In genomic region chr20:675453-676314, GRCh38 we compare ENCODE assay signal across 8 cellular contexts. TPM values are rescaled to one million over a fixed set of nuclear protein-coding genes. Genes with fewer than 3 reads are reported as not detected.
DNase-seq lines count a peak whose midpoint lies in the region; ATAC-seq and TF ChIP-seq lines count a peak whose summit lies in the region.

TSS of gene SCRT2 (minus strand) at chr20:675802. CDS start at chr20:675601, 201 bp downstream.

- no peak within 1 kb of the TSS for H3K27ac Mint-ChIP-seq in activated naive CD8-positive, alpha-beta T cell treated with anti-CD3 and anti-CD28 coated beads, Interleukin-2, amount 50 U/mL, for 24 hours

- no peak within 1 kb of the TSS for H3K27ac ChIP-seq in left ventricle myocardium inferior (replicated peaks)
- no peak within 1 kb of the TSS for H3K27ac ChIP-seq in psoas muscle

- peak within 1 kb of the TSS; percentile 56 for H3K4me3 ChIP-seq in left ventricle myocardium inferior
- peak within 1 kb of the TSS; percentile 41 for H3K4me3 ChIP-seq in psoas muscle

- WGBS in psoas muscle, 3 donors: 1% methylated on average over 47 to 69 of the region's 69 CpGs

- intact Hi-C loops in left ventricle myocardium inferior (cut with micrococcal nuclease) (no loop called here), psoas muscle (cut with DNase I) (no loop called here)

- TF ChIP-seq CTCF in left ventricle myocardium inferior (IDR thresholded peaks at IDR 0.05; ENCODE audit: borderline replicate concordance): no peak
- TF ChIP-seq CTCF in psoas muscle (IDR thresholded peaks at IDR 0.05): no peak

- H3K4me3 Mint-ChIP-seq in activated naive CD8-positive, alpha-beta T cell treated with anti-CD3 and anti-CD28 coated beads, Interleukin-2, amount 50 U/mL, for 24 hours: no peak within 1 kb of the TSS

- no peaks in the 10 kb centered on the region for H3K9me3 Mint-ChIP-seq in activated naive CD8-positive, alpha-beta T cell treated with anti-CD3 and anti-CD28 coated beads, Interleukin-2, amount 50 U/mL, for 24 hours

- H3K36me3 ChIP-seq in left ventricle myocardium inferior: no peaks in the 10 kb centered on the region
- no peaks in the 10 kb centered on the region for H3K36me3 ChIP-seq in psoas muscle (ENCODE audit: insufficient read depth in 1 of 2, low read depth in 1 of 2)

- H3K27me3 Mint-ChIP-seq in activated naive CD8-positive, alpha-beta T cell treated with anti-CD3 and anti-CD28 coated beads, Interleukin-2, amount 50 U/mL, for 24 hours: peaks cover 77% of the 10 kb centered on the region

- ATAC-seq in SK-N-SH treated with all-trans-retinoic acid at 6 μM for 48 hours: peak; percentile 97
- ATAC-seq in activated naive CD8-positive, alpha-beta T cell treated with anti-CD3 and anti-CD28 coated beads, Interleukin-2, amount 50 U/mL, for 24 hours: peak; percentile 60
- peak; percentile 97 to 99 (median 98) for ATAC-seq in psoas muscle
- no peak for ATAC-seq in HG03520 (IDR thresholded peaks at IDR 0.05; ENCODE audit: unreplicated experiment)
- ATAC-seq in GM18907 (IDR thresholded peaks at IDR 0.05; ENCODE audit: unreplicated experiment): no peak

- no peaks in the 10 kb centered on the region for H3K36me3 Mint-ChIP-seq in activated naive CD8-positive, alpha-beta T cell treated with anti-CD3 and anti-CD28 coated beads, Interleukin-2, amount 50 U/mL, for 24 hours (ENCODE audit: low read depth)

- H3K4me1 Mint-ChIP-seq in activated naive CD8-positive, alpha-beta T cell treated with anti-CD3 and anti-CD28 coated beads, Interleukin-2, amount 50 U/mL, for 24 hours: peaks cover 9% of the 10 kb centered on the region

- H3K4me1 ChIP-seq in left ventricle myocardium inferior (peaks cover 23% of the 10 kb centered on the region), psoas muscle (peaks cover 14% of the 10 kb centered on the region)

- H3K27me3 ChIP-seq in left ventricle myocardium inferior (ENCODE audit: low read depth) (peaks cover 86% of the 10 kb centered on the region), psoas muscle (ENCODE audit: insufficient read depth in 3 of 3, low read length in 2 of 3) (peaks cover 3 to 45% (median 5%) of the 10 kb centered on the region in 3 donors)

- peak; percentile 37 for DNase-seq in SIG-M5 treated with dmso at 0.1 percent for 504 hours (lab: John Stamatoyannopoulos, UW; ENCODE audit: unreplicated experiment)
- DNase-seq in SIG-M5 (lab: John Stamatoyannopoulos, UW): no peak
- peak; percentile 68 for DNase-seq in activated naive CD8-positive, alpha-beta T cell treated with anti-CD3 and anti-CD28 coated beads, Interleukin-2, amount 50 U/mL, for 24 hours
- peak; percentile 86 for DNase-seq in left ventricle myocardium inferior
- DNase-seq in psoas muscle: peak; percentile 84 to 91

- H3K9me3 ChIP-seq in left ventricle myocardium inferior (replicated peaks): no peaks in the 10 kb centered on the region
- H3K9me3 ChIP-seq in psoas muscle: no peaks in the 10 kb centered on the region

TF ChIP-seq in SK-N-SH treated with all-trans-retinoic acid at 6 μM for 48 hours, 23 proteins besides CTCF, POLR2A, EP300 and RAD21 (continues in another document):
- TF ChIP-seq OSR1 (CRISPR knock-in tag; IDR thresholded peaks at IDR 0.05): no peak
- no peak for TF ChIP-seq ZNF8 (CRISPR knock-in tag; IDR thresholded peaks at IDR 0.05)
- TF ChIP-seq ISL1 (CRISPR knock-in tag; IDR thresholded peaks at IDR 0.05): no peak
- TF ChIP-seq PATZ1 (CRISPR knock-in tag; IDR thresholded peaks at IDR 0.05; ENCODE audit: borderline replicate concordance): no peak
- peak; percentile 93; the same call in 1 of the 2 replicates for TF ChIP-seq CSDC2 (CRISPR knock-in tag; IDR thresholded peaks at IDR 0.05)
- no peak for TF ChIP-seq ZNF565 (CRISPR knock-in tag; conservative IDR thresholded peaks at IDR 0.05; ENCODE audit: low read depth)
- no peak for TF ChIP-seq GLIS3 (CRISPR knock-in tag; IDR thresholded peaks at IDR 0.05)
- peak; percentile 86 for TF ChIP-seq SNAI2 (CRISPR knock-in tag; IDR thresholded peaks at IDR 0.05)
- TF ChIP-seq ARNTL (CRISPR knock-in tag; IDR thresholded peaks at IDR 0.05; ENCODE audit: borderline replicate concordance, low read depth): no peak
- no peak for TF ChIP-seq CREB5 (CRISPR knock-in tag; IDR thresholded peaks at IDR 0.05; ENCODE audit: low read depth)
- TF ChIP-seq TOX (CRISPR knock-in tag; IDR thresholded peaks at IDR 0.05; ENCODE audit: borderline replicate concordance): no peak
- no peak for TF ChIP-seq BACH2 (CRISPR knock-in tag; IDR thresholded peaks at IDR 0.05; ENCODE audit: borderline replicate concordance)
- no peak for TF ChIP-seq ZFP30 (CRISPR knock-in tag; IDR thresholded peaks at IDR 0.05)
- no peak for TF ChIP-seq RARB (CRISPR knock-in tag; IDR thresholded peaks at IDR 0.05)
- no peak for TF ChIP-seq TCF4 (CRISPR knock-in tag; IDR thresholded peaks at IDR 0.05; ENCODE audit: borderline replicate concordance)
- no peak for TF ChIP-seq POU6F1 (CRISPR knock-in tag; IDR thresholded peaks at IDR 0.05; ENCODE audit: borderline replicate concordance, low read depth)
- no peak for TF ChIP-seq CSRNP3 (CRISPR knock-in tag; IDR thresholded peaks at IDR 0.05)
- no peak for TF ChIP-seq ESRRG (CRISPR knock-in tag; IDR thresholded peaks at IDR 0.05)

RNA-seq across cellular contexts. Expression of gene SCRT2, which starts in this region (rescaled TPM):
- total RNA-seq in left ventricle myocardium inferior (not detected), psoas muscle (not detected)
- polyA plus RNA-seq in psoas muscle: not detected

Comparison
In these comparisons a context has a peak if more than half of its experiments do, and no peak if none do; other contexts are left out.
1. Peak in DNase-seq and H3K4me3 ChIP-seq in left ventricle myocardium inferior; RNA of the gene not detected or under 1 TPM.
2. Peak in DNase-seq, ATAC-seq and H3K4me3 ChIP-seq in psoas muscle; RNA of the gene not detected or under 1 TPM.
3. ATAC-seq: peak in SK-N-SH treated with all-trans-retinoic acid at 6 μM for 48 hours (single experiment) and activated naive CD8-positive, alpha-beta T cell treated with anti-CD3 and anti-CD28 coated beads, Interleukin-2, amount 50 U/mL, for 24 hours (single experiment); none in HG03520 (single experiment) and GM18907 (single experiment).